In the genomic region with DNA sequence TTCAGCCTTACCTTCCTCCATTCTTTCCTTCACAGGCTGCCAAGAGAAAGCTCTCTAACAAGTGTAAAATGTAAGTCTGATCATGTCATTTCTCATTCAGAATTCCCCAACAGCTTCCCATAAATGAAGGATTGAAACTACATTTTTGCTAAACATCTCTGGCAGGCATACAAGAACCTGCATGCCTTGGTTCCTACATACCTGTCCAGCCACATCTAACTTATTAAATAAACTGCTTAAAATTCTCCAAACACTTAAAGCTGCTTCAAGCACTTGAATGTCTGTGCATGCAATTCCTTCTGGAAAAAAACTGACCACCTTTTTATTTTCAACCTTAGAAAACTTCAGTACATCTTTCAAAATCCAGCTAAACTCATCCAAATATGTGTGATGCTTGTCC, we compare ENCODE assay signal across 16 cellular contexts.
A peak's percentile ranks its signal among the peaks of the same experiment; 100 is the strongest.
DNase-seq lines count a peak whose midpoint lies in the region; ATAC-seq and TF ChIP-seq lines count a peak whose summit lies in the region.
"Had no signal": no experiment of that assay in that cellular context is flagged by ENCODE, and none has a peak within 500 bp of the region (broad histone marks: within the 10 kb centered on the region; RNA-seq: fewer than 3 reads in every experiment).

No MANE protein-coding gene starts in this region.

- H3K9ac ChIP-seq in neural progenitor cell = no peak overlapping the region

- TF ChIP-seq POLR2A in suprapubic skin (IDR thresholded peaks at IDR 0.05) = no peak
- no peak for TF ChIP-seq POLR2A in heart left ventricle (IDR thresholded peaks at IDR 0.05)

- H3K79me2 ChIP-seq in neural progenitor cell (ENCODE audit: low read depth) = no peaks in the 10 kb centered on the region

- no peaks in the 10 kb centered on the region for H3K36me3 Mint-ChIP-seq in neural progenitor cell
- H3K36me3 Mint-ChIP-seq: CD4-positive, alpha-beta memory T cell had no signal

- no peak overlapping the region for H3K4me3 ChIP-seq in left lung
- H3K4me3 ChIP-seq in neural progenitor cell = no peak overlapping the region
- H3K4me3 ChIP-seq in upper lobe of right lung = no peak overlapping the region
- H3K4me3 ChIP-seq in suprapubic skin = no peak overlapping the region
- H3K4me3 ChIP-seq in heart left ventricle = no peak overlapping the region
- H3K4me3 ChIP-seq: GM23338 had no signal

- H3K4me1 Mint-ChIP-seq in neural progenitor cell = peaks cover 3% of the 10 kb centered on the region
- H3K4me1 Mint-ChIP-seq: CD4-positive, alpha-beta memory T cell had no signal

- DNase-seq in left lung (no peak), neural progenitor cell (ENCODE audit: low spot score) (no peak), upper lobe of right lung (no peak), suprapubic skin (ENCODE audit: low spot score in 2 of 2) (no peak), heart left ventricle (no peak)
- DNase-seq: C1 segment of cervical spinal cord; Calu3; CD4-positive, alpha-beta memory T cell; COR-L47; DMS53; DMS79 treated with DMSO at 0.1 percent for 48 hours; GF-D8; H9 had no signal

- H3K4me2 ChIP-seq in neural progenitor cell = no peak overlapping the region
- H3K4me2 ChIP-seq: GM23338 had no signal

- no peak overlapping the region for H3K4me3 Mint-ChIP-seq in neural progenitor cell
- H3K4me3 Mint-ChIP-seq: CD4-positive, alpha-beta memory T cell; GM23338; H9 had no signal

- H3K36me3 ChIP-seq in left lung (no peaks in the 10 kb centered on the region), neural progenitor cell (no peaks in the 10 kb centered on the region), upper lobe of right lung (no peaks in the 10 kb centered on the region), suprapubic skin (no peaks in the 10 kb centered on the region), heart left ventricle (no peaks in the 10 kb centered on the region)

- no peak for TF ChIP-seq EP300 in suprapubic skin (IDR thresholded peaks at IDR 0.05)

- no peak overlapping the region for H3K27ac Mint-ChIP-seq in neural progenitor cell
- H3K27ac Mint-ChIP-seq: CD4-positive, alpha-beta memory T cell; GM23338; H9 had no signal

- H3K27me3 Mint-ChIP-seq in neural progenitor cell (ENCODE audit: insufficient read depth, low read depth) = no peaks in the 10 kb centered on the region

- H3K27me3 ChIP-seq in left lung = no peaks in the 10 kb centered on the region
- no peaks in the 10 kb centered on the region for H3K27me3 ChIP-seq in neural progenitor cell
- no peaks in the 10 kb centered on the region for H3K27me3 ChIP-seq in upper lobe of right lung
- no peaks in the 10 kb centered on the region for H3K27me3 ChIP-seq in suprapubic skin
- no peaks in the 10 kb centered on the region for H3K27me3 ChIP-seq in heart left ventricle

- H3F3A ChIP-seq in neural progenitor cell (ENCODE audit: low read depth) = no peaks in the 10 kb centered on the region

- intact Hi-C loops in left lung (cut with DNase I) (no loop called here), upper lobe of right lung (cut with DNase I) (no loop called here), heart left ventricle (cut with DNase I) (no loop called here)

- H3K9me3 Mint-ChIP-seq in neural progenitor cell = peaks cover 3% of the 10 kb centered on the region
- H3K9me3 Mint-ChIP-seq: GM23338, H9 had no signal

- TF ChIP-seq CTCF in left lung (IDR thresholded peaks at IDR 0.05) = no peak
- TF ChIP-seq CTCF in neural progenitor cell (IDR thresholded peaks at IDR 0.05) = no peak
- TF ChIP-seq CTCF in upper lobe of right lung (IDR thresholded peaks at IDR 0.05) = no peak
- no peak for TF ChIP-seq CTCF in suprapubic skin (IDR thresholded peaks at IDR 0.05)
- TF ChIP-seq CTCF in heart left ventricle (IDR thresholded peaks at IDR 0.05) = no peak

- H3K9me3 ChIP-seq in left lung = no peaks in the 10 kb centered on the region
- H3K9me3 ChIP-seq in neural progenitor cell (ENCODE audit: low read depth) = no peaks in the 10 kb centered on the region
- no peaks in the 10 kb centered on the region for H3K9me3 ChIP-seq in upper lobe of right lung
- no peaks in the 10 kb centered on the region for H3K9me3 ChIP-seq in suprapubic skin
- H3K9me3 ChIP-seq in heart left ventricle = no peaks in the 10 kb centered on the region

- peaks cover 0 to under 1% of the 10 kb centered on the region in 2 donors for H3K4me1 ChIP-seq in left lung
- peaks cover 6% of the 10 kb centered on the region for H3K4me1 ChIP-seq in neural progenitor cell
- no peaks in the 10 kb centered on the region for H3K4me1 ChIP-seq in upper lobe of right lung
- H3K4me1 ChIP-seq in suprapubic skin = no peaks in the 10 kb centered on the region
- peaks cover 0 to 14% (median 0%) of the 10 kb centered on the region in 12 donors for H3K4me1 ChIP-seq in heart left ventricle

- peak overlapping the region; percentile 70 for H2AFZ ChIP-seq in neural progenitor cell (replicated peaks)
- H2AFZ ChIP-seq: GM23338 had no signal

- ATAC-seq in left lung (peak; percentile 81), upper lobe of right lung (peak; percentile 43), HG03025 (IDR thresholded peaks at IDR 0.05; ENCODE audit: low FRiP score, unreplicated experiment) (no peak), heart left ventricle (no peak)
- ATAC-seq: GM23338, HCT116 had no signal

- no peak overlapping the region for H3K27ac ChIP-seq in left lung
- no peak overlapping the region for H3K27ac ChIP-seq in neural progenitor cell
- no peak overlapping the region for H3K27ac ChIP-seq in upper lobe of right lung
- H3K27ac ChIP-seq in suprapubic skin = no peak overlapping the region
- no peak overlapping the region for H3K27ac ChIP-seq in heart left ventricle

- H4K20me1 ChIP-seq in neural progenitor cell (ENCODE audit: low read depth) = no peaks in the 10 kb centered on the region

Comparison
In these comparisons a context has a peak if more than half of its experiments do, and no peak if none do; other contexts are left out.
1. ATAC-seq: peak in left lung (single experiment) and upper lobe of right lung (single experiment); none in HG03025 (single experiment) and heart left ventricle (0 of 4).